ENCODE assay signal across 8 cellular contexts in genomic region chr6:109008537-109008950, GRCh38.
DNase-seq lines count a peak whose midpoint lies in the region; ATAC-seq, FAIRE-seq and TF ChIP-seq lines count a peak whose summit lies in the region.

No MANE protein-coding gene starts in this region.

- peaks cover 5 to 46% (median 12%) of the 10 kb centered on the region in 10 experiments; a peak in 14 of 20 replicates for H3K4me1 ChIP-seq in BLaER1 treated with 17β-estradiol and CSF1 and Interleukin-3, amounts not matched to agents 10 nM and 100 nM
- H3K4me1 ChIP-seq in neuronal stem cell (ENCODE audit: control insufficient read depth in 2 of 2, insufficient read depth in 1 of 2, low read depth in 1 of 2, low read length in 2 of 2) = peaks cover 0 to 1% of the 10 kb centered on the region in 2 donors

- peaks cover 0 to 48% (median 10%) of the 10 kb centered on the region in 11 experiments; a peak in 12 of 22 replicates for H4K20me1 ChIP-seq in BLaER1 treated with 17β-estradiol and CSF1 and Interleukin-3, amounts not matched to agents 10 nM and 100 nM

- TF ChIP-seq CTCF in HFF-Myc (IDR thresholded peaks at IDR 0.05; ENCODE audit: low read depth, low read length, missing control alignments) = no peak
- TF ChIP-seq CTCF in fibroblast of mammary gland (conservative IDR thresholded peaks at IDR 0.05; ENCODE audit: control insufficient read depth, insufficient read depth, low read depth, low read length) = no peak

- WGBS in neuronal stem cell (ENCODE audit: extremely low coverage in 2 of 2, insufficient read length in 2 of 2, insufficient replicate concordance in 1 of 2), 2 donors = no CpG with 5 or more reads among the region's 6 CpGs

- H3K9ac ChIP-seq in BLaER1 treated with 17β-estradiol and CSF1 and Interleukin-3, amounts not matched to agents 10 nM and 100 nM = peak overlapping the region; percentile 63 to 91 (median 78); a peak in 21 of 22 replicates
- H3K9ac ChIP-seq in neuronal stem cell (ENCODE audit: low read depth, low read length, poor library complexity) = no peak overlapping the region

- peak overlapping the region; percentile 72 to 92 (median 78) for H3K4me3 ChIP-seq in BLaER1 treated with 17β-estradiol and CSF1 and Interleukin-3, amounts not matched to agents 10 nM and 100 nM
- peak overlapping the region; percentile 90 for H3K4me3 ChIP-seq in HFF-Myc (replicated peaks; ENCODE audit: low read depth, low read length)
- H3K4me3 ChIP-seq in fibroblast of mammary gland (ENCODE audit: control insufficient read depth, low read depth, low read length) = peak overlapping the region; percentile 65
- H3K4me3 ChIP-seq in neuronal stem cell (ENCODE audit: low read length in 2 of 2) = peak overlapping the region; percentile 77 to 93

- no peak overlapping the region for H4K8ac ChIP-seq in neuronal stem cell (ENCODE audit: low read depth, low read length)

- DNase-seq in HFF-Myc (ENCODE audit: extremely low read depth, low read depth) = no peak
- peak; percentile 78 for DNase-seq in fibroblast of mammary gland (ENCODE audit: low read depth)
- no peak for DNase-seq in neuronal stem cell (ENCODE audit: low spot score)
- DNase-seq in SKM-1 treated with dmso at 0.1 percent for 144 hours (lab: John Stamatoyannopoulos, UW; ENCODE audit: unreplicated experiment) = no peak

- H3K4ac ChIP-seq in neuronal stem cell (ENCODE audit: low read length) = no peak overlapping the region

- FAIRE-seq in TTC549 (lab: Jason Lieb, UNC) = peak; percentile 7

- H3K14ac ChIP-seq in neuronal stem cell (ENCODE audit: low read length) = no peak overlapping the region

- H4K91ac ChIP-seq in neuronal stem cell (ENCODE audit: low read depth, low read length, poor library complexity) = no peak overlapping the region

- peaks cover 12 to 55% (median 51%) of the 10 kb centered on the region in 11 experiments for H3K27me3 ChIP-seq in BLaER1 treated with 17β-estradiol and CSF1 and Interleukin-3, amounts not matched to agents 10 nM and 100 nM
- no peaks in the 10 kb centered on the region for H3K27me3 ChIP-seq in neuronal stem cell (ENCODE audit: control insufficient read depth in 3 of 3, insufficient read depth in 3 of 3, low read depth in 1 of 3, low read length in 3 of 3)

- H3K79me1 ChIP-seq in neuronal stem cell (ENCODE audit: low read depth, low read length) = peaks cover 3% of the 10 kb centered on the region

- no peak overlapping the region for H3K18ac ChIP-seq in neuronal stem cell (ENCODE audit: low read length)

- H3K23ac ChIP-seq in neuronal stem cell (ENCODE audit: low read depth, low read length, poor library complexity) = no peak overlapping the region

- H2BK12ac ChIP-seq in neuronal stem cell (ENCODE audit: low read length) = no peak overlapping the region

- peak overlapping the region in 7 of 11 experiments; percentile 55 to 86 (median 77); a peak in 12 of 22 replicates for H3K27ac ChIP-seq in BLaER1 treated with 17β-estradiol and CSF1 and Interleukin-3, amounts not matched to agents 10 nM and 100 nM
- H3K27ac ChIP-seq in neuronal stem cell (replicated peaks; ENCODE audit: low read length) = peak overlapping the region; percentile 87

- H2BK120ac ChIP-seq in neuronal stem cell (ENCODE audit: low read depth, low read length) = no peak overlapping the region

- no peaks in the 10 kb centered on the region for H3K9me3 ChIP-seq in BLaER1 treated with 17β-estradiol and CSF1 and Interleukin-3, amounts not matched to agents 10 nM and 100 nM (replicated peaks in 1 of 11)
- H3K9me3 ChIP-seq in neuronal stem cell (replicated peaks in 1 of 2; ENCODE audit: control insufficient read depth in 2 of 2, insufficient read depth in 1 of 2, low read depth in 1 of 2, low read length in 2 of 2) = no peaks in the 10 kb centered on the region

- no peak overlapping the region for H2BK5ac ChIP-seq in neuronal stem cell (ENCODE audit: low read length)

- H3K4me2 ChIP-seq in BLaER1 treated with 17β-estradiol and CSF1 and Interleukin-3, amounts not matched to agents 10 nM and 100 nM = peak overlapping the region; percentile 78 to 100 (median 97)
- H3K4me2 ChIP-seq in neuronal stem cell (ENCODE audit: insufficient read depth, low read length, poor library complexity, severe bottlenecking) = peak overlapping the region; percentile 69

- no peak overlapping the region for H2BK15ac ChIP-seq in neuronal stem cell (ENCODE audit: low read length)

- ATAC-seq in GM19452 (IDR thresholded peaks at IDR 0.05; ENCODE audit: unreplicated experiment) (no peak), HG03025 (IDR thresholded peaks at IDR 0.05; ENCODE audit: low FRiP score, unreplicated experiment) (no peak)

- no peak overlapping the region for H2AK5ac ChIP-seq in neuronal stem cell (ENCODE audit: low read depth, low read length)

- no peaks in the 10 kb centered on the region; a peak in 1 of 22 replicates for H3K36me3 ChIP-seq in BLaER1 treated with 17β-estradiol and CSF1 and Interleukin-3, amounts not matched to agents 10 nM and 100 nM
- peaks cover 0 to 3% of the 10 kb centered on the region in 2 donors for H3K36me3 ChIP-seq in neuronal stem cell (replicated peaks in 1 of 2; ENCODE audit: control insufficient read depth in 2 of 2, insufficient read depth in 2 of 2, low read length in 2 of 2)

- H2AFZ ChIP-seq in neuronal stem cell (ENCODE audit: low read length) = peak overlapping the region; percentile 88
